Comparison of ENCODE assay signal across 8 cellular contexts in genomic region chr1:32361674-32362473, GRCh38. TPM values are rescaled to one million over a fixed set of nuclear protein-coding genes. Genes with fewer than 3 reads are reported as not detected.
A peak's percentile ranks its signal among the peaks of the same experiment; 100 is the strongest.
DNase-seq lines count a peak whose midpoint lies in the region; ATAC-seq and TF ChIP-seq lines count a peak whose summit lies in the region.

No MANE protein-coding gene starts in this region.

- intact Hi-C loops in gastrocnemius medialis (cut with DNase I; ENCODE audit: low total_unique reads): no loop called here

- no peak overlapping the region for H3K27ac ChIP-seq in BLaER1 treated with 17β-estradiol and CSF1 and Interleukin-3, amounts not matched to agents 10 nM and 100 nM
- H3K27ac ChIP-seq in brain microvascular endothelial cell (no peak overlapping the region), gastrocnemius medialis (no peak overlapping the region)

- no peak for TF ChIP-seq EP300 in Ishikawa (IDR thresholded peaks at IDR 0.05; ENCODE audit: borderline replicate concordance)

- H3K4me3 ChIP-seq in BLaER1 treated with 17β-estradiol and CSF1 and Interleukin-3, amounts not matched to agents 10 nM and 100 nM: peak overlapping the region in 9 of 10 experiments; percentile 14 to 61 (median 23); a peak in 9 of 20 replicates
- H3K4me3 ChIP-seq in brain microvascular endothelial cell (ENCODE audit: low read depth, low read length): peak overlapping the region; percentile 47
- H3K4me3 ChIP-seq in gastrocnemius medialis: peak overlapping the region; percentile 41 to 54 (median 49)

- TF ChIP-seq POLR2A in gastrocnemius medialis (IDR thresholded peaks at IDR 0.05): no peak

- peak; percentile 22 to 31 for ATAC-seq in gastrocnemius medialis
- no peak for ATAC-seq in GM18520 (IDR thresholded peaks at IDR 0.05; ENCODE audit: unreplicated experiment)
- ATAC-seq in HG03460 (IDR thresholded peaks at IDR 0.05; ENCODE audit: unreplicated experiment): no peak

- peak; percentile 23 for TF ChIP-seq CTCF in brain microvascular endothelial cell (IDR thresholded peaks at IDR 0.05; ENCODE audit: low read depth, low read length, missing control alignments)
- peak in 4 of 5 experiments; percentile 20 to 44 (median 28) for TF ChIP-seq CTCF in gastrocnemius medialis (IDR thresholded peaks at IDR 0.05 in 4 of 5, conservative IDR thresholded peaks at IDR 0.05 in 1 of 5)

- no peaks in the 10 kb centered on the region for H3K9me3 ChIP-seq in BLaER1 treated with 17β-estradiol and CSF1 and Interleukin-3, amounts not matched to agents 10 nM and 100 nM (replicated peaks in 1 of 11)
- H3K9me3 ChIP-seq in gastrocnemius medialis: no peaks in the 10 kb centered on the region

- H3K9ac ChIP-seq in BLaER1 treated with 17β-estradiol and CSF1 and Interleukin-3, amounts not matched to agents 10 nM and 100 nM: peak overlapping the region in 10 of 11 experiments; percentile 5 to 65 (median 46); a peak in 15 of 22 replicates

- peaks cover 20 to 30% (median 26%) of the 10 kb centered on the region in 11 experiments for H3K27me3 ChIP-seq in BLaER1 treated with 17β-estradiol and CSF1 and Interleukin-3, amounts not matched to agents 10 nM and 100 nM
- H3K27me3 ChIP-seq in brain microvascular endothelial cell (replicated peaks): no peaks in the 10 kb centered on the region
- no peaks in the 10 kb centered on the region for H3K27me3 ChIP-seq in gastrocnemius medialis

- peak; percentile 7; the same call in 1 of the 2 replicates for TF ChIP-seq RAD21 in Ishikawa (IDR thresholded peaks at IDR 0.05; ENCODE audit: low read depth)

- in situ Hi-C loops in brain microvascular endothelial cell (cut with HindIII; ENCODE audit: low pct_ligation_motif_present, low sequenced_read_pairs): no loop called here
- in situ Hi-C loops in gastrocnemius medialis (cut with MboI; ENCODE audit: low sequenced_read_pairs in 4 of 4): no loop called here

- peaks cover 39 to 60% (median 53%) of the 10 kb centered on the region in 10 experiments for H3K4me1 ChIP-seq in BLaER1 treated with 17β-estradiol and CSF1 and Interleukin-3, amounts not matched to agents 10 nM and 100 nM
- H3K4me1 ChIP-seq in gastrocnemius medialis: peaks cover 12% of the 10 kb centered on the region in 2 donors

- peaks cover 25 to 42% (median 30%) of the 10 kb centered on the region in 11 experiments for H3K36me3 ChIP-seq in BLaER1 treated with 17β-estradiol and CSF1 and Interleukin-3, amounts not matched to agents 10 nM and 100 nM
- H3K36me3 ChIP-seq in brain microvascular endothelial cell (replicated peaks): peaks cover 21% of the 10 kb centered on the region
- H3K36me3 ChIP-seq in gastrocnemius medialis: peaks cover 0 to 36% of the 10 kb centered on the region in 2 donors

- peaks cover 22 to 60% (median 39%) of the 10 kb centered on the region in 11 experiments; a peak in 19 of 22 replicates for H4K20me1 ChIP-seq in BLaER1 treated with 17β-estradiol and CSF1 and Interleukin-3, amounts not matched to agents 10 nM and 100 nM

- peak; percentile 20 for DNase-seq in brain microvascular endothelial cell
- peak; percentile 78 for DNase-seq in iPS-NIHi11 (ENCODE audit: low spot score)
- DNase-seq in gastrocnemius medialis: no peak
- no peak for DNase-seq in NOMO-1 treated with dmso at 0.1 percent for 144 hours (lab: John Stamatoyannopoulos, UW; ENCODE audit: unreplicated experiment)

- H3K4me2 ChIP-seq in BLaER1 treated with 17β-estradiol and CSF1 and Interleukin-3, amounts not matched to agents 10 nM and 100 nM: peak overlapping the region; percentile 57 to 91 (median 81)

TF ChIP-seq in Ishikawa, 13 proteins besides CTCF, POLR2A, EP300 and RAD21:
- TF ChIP-seq USF1 (IDR thresholded peaks at IDR 0.05): no peak
- peak; percentile 35; the same call in 1 of the 2 replicates for TF ChIP-seq EGR1 (IDR thresholded peaks at IDR 0.05)
- peak; percentile 84 for TF ChIP-seq MAX (IDR thresholded peaks at IDR 0.05)
- peak; percentile 73 for TF ChIP-seq ZBTB7A (IDR thresholded peaks at IDR 0.05; ENCODE audit: low read depth)

RNA-seq across cellular contexts. Expression of gene FAM229A, which starts 0.4 kb away (rescaled TPM):
- 10 to 100 TPM in 1 of 4 donors, 1 to 10 TPM in 2, under 1 TPM in 1; 0.81 to 13.4 (median 2.0) TPM for total RNA-seq in gastrocnemius medialis

RNA-seq across cellular contexts. Expression of gene TSSK3, which starts 0.5 kb away (rescaled TPM):
- 1 to 10 TPM in 1 of 4 donors, not detected in 3; 1.8 TPM for total RNA-seq in gastrocnemius medialis

RNA-seq across cellular contexts. Expression of gene MARCKSL1, which starts 25.8 kb away (rescaled TPM):
- 1 to 10 TPM in 2 of 4 donors, under 1 TPM in 2; 0.75 to 2.6 (median 1.5) TPM for total RNA-seq in gastrocnemius medialis

RNA-seq across cellular contexts. Expression of gene BSDC1, which starts 32.4 kb away (rescaled TPM):
- total RNA-seq in gastrocnemius medialis: 10 to 100 TPM; 53.8 to 77.8 (median 62.1) TPM

Comparison
In these comparisons a context has a peak if more than half of its experiments do, and no peak if none do; other contexts are left out.
1. DNase-seq: peak in brain microvascular endothelial cell (single experiment) and iPS-NIHi11 (single experiment); none in gastrocnemius medialis (0 of 2) and NOMO-1 treated with dmso at 0.1 percent for 144 hours (single experiment).
2. ATAC-seq: peak in gastrocnemius medialis (2 of 2); none in GM18520 (single experiment) and HG03460 (single experiment).
3. Peak in every context shown above with its lines, with median percentiles within 50 percentile points of each other: H3K4me3 ChIP-seq.